ENCODE assay signal across 1 cellular context in the genomic region with DNA sequence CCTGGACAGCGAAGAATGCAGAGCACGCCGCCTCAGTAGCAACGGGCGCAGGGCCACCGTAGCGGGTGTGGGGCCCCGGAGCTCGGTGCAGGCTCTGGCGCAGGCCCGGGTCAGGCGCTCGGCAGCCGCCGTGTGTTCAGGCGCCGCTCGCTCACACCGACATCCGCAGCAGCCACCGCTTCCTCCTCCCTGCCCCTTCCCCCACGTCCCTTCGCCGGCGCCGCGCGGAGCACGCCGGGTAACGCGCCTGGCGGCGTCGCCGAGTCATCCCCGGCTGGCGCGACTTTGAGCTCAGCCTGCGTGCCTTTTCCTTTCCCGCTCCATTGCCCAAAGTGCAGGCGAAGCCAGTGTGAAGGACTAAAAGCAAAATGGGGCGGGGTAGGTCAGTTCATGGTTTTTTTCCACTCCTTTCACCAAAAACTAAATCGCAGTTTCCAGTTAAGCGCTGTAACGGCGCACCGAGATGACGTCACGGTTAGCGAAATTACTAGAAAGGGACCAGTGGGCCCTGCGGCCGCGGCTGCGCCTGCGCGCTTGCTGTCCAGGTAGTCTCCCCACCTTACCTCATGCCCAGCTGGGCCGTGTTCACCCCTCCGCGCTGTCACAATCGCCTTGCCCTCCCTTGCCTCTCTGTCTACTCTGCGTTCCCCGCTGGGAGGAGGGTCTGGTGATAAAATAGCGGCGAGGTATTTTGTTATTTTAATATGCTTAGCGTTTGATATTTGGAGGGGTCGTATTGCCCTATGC.
TF ChIP-seq lines count a peak whose summit lies in the region.

TSS of gene UBQLN1 (minus strand) at position 191 of the 747 bp plus-strand sequence. CDS start 279 bp downstream, outside the sequence.

TF ChIP-seq in HepG2, 621 proteins besides CTCF, POLR2A, EP300 and RAD21 (continued from another document and continues in another):
- TF ChIP-seq, protein P1, sequence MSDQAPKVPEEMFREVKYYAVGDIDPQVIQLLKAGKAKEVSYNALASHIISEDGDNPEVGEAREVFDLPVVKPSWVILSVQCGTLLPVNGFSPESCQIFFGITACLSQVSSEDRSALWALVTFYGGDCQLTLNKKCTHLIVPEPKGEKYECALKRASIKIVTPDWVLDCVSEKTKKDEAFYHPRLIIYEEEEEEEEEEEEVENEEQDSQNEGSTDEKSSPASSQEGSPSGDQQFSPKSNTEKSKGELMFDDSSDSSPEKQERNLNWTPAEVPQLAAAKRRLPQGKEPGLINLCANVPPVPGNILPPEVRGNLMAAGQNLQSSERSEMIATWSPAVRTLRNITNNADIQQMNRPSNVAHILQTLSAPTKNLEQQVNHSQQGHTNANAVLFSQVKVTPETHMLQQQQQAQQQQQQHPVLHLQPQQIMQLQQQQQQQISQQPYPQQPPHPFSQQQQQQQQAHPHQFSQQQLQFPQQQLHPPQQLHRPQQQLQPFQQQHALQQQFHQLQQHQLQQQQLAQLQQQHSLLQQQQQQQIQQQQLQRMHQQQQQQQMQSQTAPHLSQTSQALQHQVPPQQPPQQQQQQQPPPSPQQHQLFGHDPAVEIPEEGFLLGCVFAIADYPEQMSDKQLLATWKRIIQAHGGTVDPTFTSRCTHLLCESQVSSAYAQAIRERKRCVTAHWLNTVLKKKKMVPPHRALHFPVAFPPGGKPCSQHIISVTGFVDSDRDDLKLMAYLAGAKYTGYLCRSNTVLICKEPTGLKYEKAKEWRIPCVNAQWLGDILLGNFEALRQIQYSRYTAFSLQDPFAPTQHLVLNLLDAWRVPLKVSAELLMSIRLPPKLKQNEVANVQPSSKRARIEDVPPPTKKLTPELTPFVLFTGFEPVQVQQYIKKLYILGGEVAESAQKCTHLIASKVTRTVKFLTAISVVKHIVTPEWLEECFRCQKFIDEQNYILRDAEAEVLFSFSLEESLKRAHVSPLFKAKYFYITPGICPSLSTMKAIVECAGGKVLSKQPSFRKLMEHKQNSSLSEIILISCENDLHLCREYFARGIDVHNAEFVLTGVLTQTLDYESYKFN (CRISPR knock-in tag; conservative IDR thresholded peaks at IDR 0.05) = no peak
- TF ChIP-seq CENPX (CRISPR knock-in tag; IDR thresholded peaks at IDR 0.05) (no peak), ZNF333 (CRISPR knock-in tag; IDR thresholded peaks at IDR 0.05; ENCODE audit: borderline replicate concordance) (peak; percentile 54; the same call in 1 of the 2 replicates), ISL2 (CRISPR knock-in tag; IDR thresholded peaks at IDR 0.05) (peak; percentile 37; the same call in 1 of the 2 replicates), ZNF704 (CRISPR knock-in tag; IDR thresholded peaks at IDR 0.05; ENCODE audit: borderline replicate concordance) (peak; percentile 36; the same call in 1 of the 2 replicates), NR2C2 (CRISPR knock-in tag; IDR thresholded peaks at IDR 0.05; ENCODE audit: borderline replicate concordance) (peak; percentile 70), NFYC (CRISPR knock-in tag; IDR thresholded peaks at IDR 0.05) (no peak), DPF2 (CRISPR knock-in tag; IDR thresholded peaks at IDR 0.05; ENCODE audit: borderline replicate concordance, low read depth) (no peak), ETV5 (CRISPR knock-in tag; IDR thresholded peaks at IDR 0.05; ENCODE audit: borderline replicate concordance) (peak; percentile 68), PAWR (CRISPR knock-in tag; IDR thresholded peaks at IDR 0.05; ENCODE audit: borderline replicate concordance) (no peak), KMT2A (CRISPR knock-in tag; IDR thresholded peaks at IDR 0.05) (peak; percentile 95), SOX13 (IDR thresholded peaks at IDR 0.05) (0 out of 2 replicates have a peak, but pooled peaks have one; percentile 9), SOX13 (CRISPR knock-in tag; conservative IDR thresholded peaks at IDR 0.05 in 1 of 2, IDR thresholded peaks at IDR 0.05 in 1 of 2) (no peak; a peak in 1 of 4 replicates), ZFY (CRISPR knock-in tag; IDR thresholded peaks at IDR 0.05) (peak; percentile 94), TMF1 (CRISPR knock-in tag; IDR thresholded peaks at IDR 0.05; ENCODE audit: low read depth) (peak; percentile 56; the same call in 1 of the 2 replicates), ZNF337 (CRISPR knock-in tag; IDR thresholded peaks at IDR 0.05; ENCODE audit: borderline replicate concordance, low read depth) (peak; percentile 91; the same call in 1 of the 2 replicates), ZNF317 (CRISPR knock-in tag; IDR thresholded peaks at IDR 0.05) (no peak; the same call in 1 of the 2 replicates), NR2F1 (CRISPR knock-in tag; IDR thresholded peaks at IDR 0.05) (no peak), MIXL1 (CRISPR knock-in tag; IDR thresholded peaks at IDR 0.05) (0 out of 2 replicates have a peak, but pooled peaks have one; percentile 37), ZBTB37 (CRISPR knock-in tag; IDR thresholded peaks at IDR 0.05) (no peak), ARNT (IDR thresholded peaks at IDR 0.05) (no peak), HMGXB3 (CRISPR knock-in tag; IDR thresholded peaks at IDR 0.05; ENCODE audit: borderline replicate concordance) (0 out of 2 replicates have a peak, but pooled peaks have one; percentile 28), PHF5A (CRISPR knock-in tag; IDR thresholded peaks at IDR 0.05; ENCODE audit: low read depth, unreplicated experiment) (no peak), ZHX2 (IDR thresholded peaks at IDR 0.05; ENCODE audit: low read depth) (peak; percentile 87), ZHX2 (CRISPR knock-in tag; IDR thresholded peaks at IDR 0.05; ENCODE audit: borderline replicate concordance) (peak; percentile 75; the same call in 1 of the 2 replicates), SNRNP70 (IDR thresholded peaks at IDR 0.05; ENCODE audit: low read depth, low read length) (no peak), RFXANK (CRISPR knock-in tag; IDR thresholded peaks at IDR 0.05) (no peak)
- TF ChIP-seq, protein P2, sequence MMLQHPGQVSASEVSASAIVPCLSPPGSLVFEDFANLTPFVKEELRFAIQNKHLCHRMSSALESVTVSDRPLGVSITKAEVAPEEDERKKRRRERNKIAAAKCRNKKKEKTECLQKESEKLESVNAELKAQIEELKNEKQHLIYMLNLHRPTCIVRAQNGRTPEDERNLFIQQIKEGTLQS (CRISPR knock-in tag; IDR thresholded peaks at IDR 0.05) = peak; percentile 50; the same call in 1 of the 2 replicates
- TF ChIP-seq, protein P3, sequence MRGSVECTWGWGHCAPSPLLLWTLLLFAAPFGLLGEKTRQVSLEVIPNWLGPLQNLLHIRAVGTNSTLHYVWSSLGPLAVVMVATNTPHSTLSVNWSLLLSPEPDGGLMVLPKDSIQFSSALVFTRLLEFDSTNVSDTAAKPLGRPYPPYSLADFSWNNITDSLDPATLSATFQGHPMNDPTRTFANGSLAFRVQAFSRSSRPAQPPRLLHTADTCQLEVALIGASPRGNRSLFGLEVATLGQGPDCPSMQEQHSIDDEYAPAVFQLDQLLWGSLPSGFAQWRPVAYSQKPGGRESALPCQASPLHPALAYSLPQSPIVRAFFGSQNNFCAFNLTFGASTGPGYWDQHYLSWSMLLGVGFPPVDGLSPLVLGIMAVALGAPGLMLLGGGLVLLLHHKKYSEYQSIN (CRISPR knock-in tag; IDR thresholded peaks at IDR 0.05; ENCODE audit: borderline replicate concordance) = no peak
